Comparison of ENCODE assay signal across 11 cellular contexts in the genomic region with DNA sequence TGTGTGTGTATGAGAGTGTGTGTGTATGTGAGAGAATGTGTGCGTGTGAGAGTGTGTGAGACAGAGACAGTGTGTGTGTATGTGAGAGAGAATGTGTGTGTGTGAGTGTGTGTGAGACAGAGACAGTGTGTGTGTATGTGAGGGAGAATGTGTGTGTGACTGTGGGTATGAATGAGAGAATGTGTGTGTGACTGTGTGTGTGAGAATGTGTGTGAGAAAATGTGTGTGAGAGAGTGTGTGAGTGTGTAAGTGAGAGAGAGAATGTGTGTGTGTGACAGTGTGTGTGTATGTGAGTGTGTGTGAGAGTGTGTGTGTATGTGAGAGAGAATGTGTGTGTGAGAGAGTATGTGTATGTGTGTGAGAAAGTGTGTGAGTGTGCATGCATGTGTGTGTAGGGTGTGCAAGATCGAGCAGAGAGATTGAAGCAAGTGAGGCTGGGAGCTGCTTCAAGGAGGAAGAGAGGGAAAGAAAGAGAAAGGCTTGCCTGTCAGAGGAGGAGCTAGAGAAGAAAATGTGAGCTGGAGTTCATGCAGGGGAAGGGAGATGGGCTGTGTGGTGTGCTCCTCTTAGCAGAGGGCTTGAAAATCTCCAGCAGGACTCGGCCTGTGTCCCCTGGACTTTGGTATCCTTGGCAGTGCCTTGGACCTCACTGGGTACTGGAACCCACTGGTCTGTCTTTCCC. TPM values are rescaled to one million over a fixed set of nuclear protein-coding genes. Genes with fewer than 3 reads are reported as not detected.
DNase-seq lines count a peak whose midpoint lies in the region; ATAC-seq, FAIRE-seq and TF ChIP-seq lines count a peak whose summit lies in the region.
"Had no signal": no experiment of that assay in that cellular context is flagged by ENCODE, and none has a peak within 500 bp of the region (broad histone marks: within the 10 kb centered on the region; RNA-seq: fewer than 3 reads in every experiment).

No MANE protein-coding gene starts in this region.

- no peaks in the 10 kb centered on the region for H3K79me2 ChIP-seq in GM23338 (replicated peaks; ENCODE audit: insufficient read depth)

- peaks cover 10% of the 10 kb centered on the region for H3K27me3 Mint-ChIP-seq in GM23338 (ENCODE audit: insufficient read depth, low read depth, poor library complexity)
- no peaks in the 10 kb centered on the region for H3K27me3 Mint-ChIP-seq in activated naive CD8-positive, alpha-beta T cell treated with anti-CD3 and anti-CD28 coated beads for 36 hours

- DNase-seq in A172 (ENCODE audit: low spot score), result peak; percentile 13
- no peak for DNase-seq in GM23338 (ENCODE audit: low spot score)
- DNase-seq in bronchial epithelial cell (ENCODE audit: low read depth), result no peak
- no peak for DNase-seq in substantia nigra (lab: John Stamatoyannopoulos, UW)
- no peak for DNase-seq in activated naive CD8-positive, alpha-beta T cell treated with anti-CD3 and anti-CD28 coated beads for 36 hours
- DNase-seq in H7, result no peak
- DNase-seq: activated CD8-positive, alpha-beta T cell treated with anti-CD3 and anti-CD28 coated beads, Interleukin-2, amount 10 ng/mL, durations not matched to agents 7 days and 5 days; activated naive CD4-positive, alpha-beta T cell treated with anti-CD3 and anti-CD28 coated beads, Interleukin-2, amount 50 U/mL, for 16 hours; NCI-H1694 treated with DMSO at 0.1 percent for 48 hours had no signal

- no peaks in the 10 kb centered on the region for H3K36me3 Mint-ChIP-seq in GM23338 (ENCODE audit: low read depth)
- no peaks in the 10 kb centered on the region for H3K36me3 Mint-ChIP-seq in activated naive CD8-positive, alpha-beta T cell treated with anti-CD3 and anti-CD28 coated beads for 36 hours

- H3K9me3 ChIP-seq in mucosa of rectum (ENCODE audit: control insufficient read depth in 2 of 2, low read length in 2 of 2), result no peaks in the 10 kb centered on the region

- TF ChIP-seq CTCF in GM23338 (conservative IDR thresholded peaks at IDR 0.05; ENCODE audit: low read depth in 2 of 2), result no peak
- TF ChIP-seq CTCF in bronchial epithelial cell (IDR thresholded peaks at IDR 0.05; ENCODE audit: insufficient read depth, low read length, severe bottlenecking), result no peak

- no peak overlapping the region for H3K4me2 ChIP-seq in GM23338

- no peak overlapping the region for H3K27ac Mint-ChIP-seq in GM23338
- no peak overlapping the region for H3K27ac Mint-ChIP-seq in activated naive CD8-positive, alpha-beta T cell treated with anti-CD3 and anti-CD28 coated beads for 36 hours
- H3K27ac Mint-ChIP-seq: activated CD8-positive, alpha-beta T cell treated with anti-CD3 and anti-CD28 coated beads, Interleukin-2, amount 10 ng/mL, durations not matched to agents 7 days and 5 days had no signal

- peak overlapping the region; percentile 97; the same call in 1 of the 2 replicates for H2AFZ ChIP-seq in GM23338

- H3K9me2 ChIP-seq in GM23338 (ENCODE audit: insufficient read depth), result no peaks in the 10 kb centered on the region

- H3K27me3 ChIP-seq in GM23338 (ENCODE audit: insufficient read depth) (no peaks in the 10 kb centered on the region), bronchial epithelial cell (ENCODE audit: control insufficient read depth, insufficient read depth, low read length) (peaks cover 4% of the 10 kb centered on the region), mucosa of rectum (ENCODE audit: control insufficient read depth in 2 of 2, insufficient read depth in 2 of 2, low read length in 2 of 2) (no peaks in the 10 kb centered on the region), H7 (ENCODE audit: control insufficient read depth, insufficient read depth, low read length) (no peaks in the 10 kb centered on the region)

- no peak overlapping the region for H3K4me3 Mint-ChIP-seq in GM23338
- H3K4me3 Mint-ChIP-seq in activated naive CD8-positive, alpha-beta T cell treated with anti-CD3 and anti-CD28 coated beads for 36 hours, result no peak overlapping the region
- H3K4me3 Mint-ChIP-seq: activated CD8-positive, alpha-beta T cell treated with anti-CD3 and anti-CD28 coated beads, Interleukin-2, amount 10 ng/mL, durations not matched to agents 7 days and 5 days had no signal

- ATAC-seq in GM23338, result no peak
- no peak for ATAC-seq in HG02840 (IDR thresholded peaks at IDR 0.05; ENCODE audit: low FRiP score, unreplicated experiment)
- ATAC-seq: activated CD8-positive, alpha-beta T cell treated with anti-CD3 and anti-CD28 coated beads, Interleukin-2, amount 10 ng/mL, durations not matched to agents 7 days and 5 days had no signal

- H4K20me1 ChIP-seq in GM23338 (replicated peaks; ENCODE audit: insufficient read depth), result no peaks in the 10 kb centered on the region

- H3K4me3 ChIP-seq in GM23338 (no peak overlapping the region), bronchial epithelial cell (ENCODE audit: low read depth, low read length) (no peak overlapping the region), mucosa of rectum (ENCODE audit: low read length in 2 of 2) (no peak overlapping the region), H7 (ENCODE audit: insufficient read depth, low read depth, low read length) (no peak overlapping the region)

- H3K36me3 ChIP-seq in GM23338 (ENCODE audit: insufficient read depth), result no peaks in the 10 kb centered on the region
- no peaks in the 10 kb centered on the region for H3K36me3 ChIP-seq in bronchial epithelial cell (ENCODE audit: control insufficient read depth, insufficient read depth, low read length)
- H3K36me3 ChIP-seq in mucosa of rectum (ENCODE audit: control insufficient read depth in 2 of 2, insufficient read depth in 2 of 2, low read length in 2 of 2), result no peaks in the 10 kb centered on the region
- no peaks in the 10 kb centered on the region for H3K36me3 ChIP-seq in H7 (replicated peaks; ENCODE audit: control insufficient read depth, insufficient read depth, low read length)

- 0 out of 2 replicates have a peak, but pooled peaks cover 6% of the 10 kb centered on the region for H3F3A ChIP-seq in GM23338 (replicated peaks; ENCODE audit: low read depth)

- H3K9ac ChIP-seq in mucosa of rectum (ENCODE audit: low read depth in 1 of 2, low read length in 2 of 2), result peak overlapping the region; percentile 18 to 60

- peaks cover 30% of the 10 kb centered on the region for H3K4me1 Mint-ChIP-seq in GM23338
- H3K4me1 Mint-ChIP-seq in activated naive CD8-positive, alpha-beta T cell treated with anti-CD3 and anti-CD28 coated beads for 36 hours, result peaks cover 8% of the 10 kb centered on the region

- FAIRE-seq in bronchial epithelial cell (lab: Jason Lieb, UNC), result peak; percentile 93

- H3K27ac ChIP-seq in GM23338 (ENCODE audit: low read depth), result no peak overlapping the region
- H3K27ac ChIP-seq in mucosa of rectum (ENCODE audit: low read depth in 2 of 2, low read length in 2 of 2), result peak overlapping the region; percentile 93 to 95
- no peak overlapping the region for H3K27ac ChIP-seq in substantia nigra (ENCODE audit: low read depth, low read length, poor library complexity, severe bottlenecking)

- H3K9me3 Mint-ChIP-seq in GM23338, result no peaks in the 10 kb centered on the region
- H3K9me3 Mint-ChIP-seq in activated naive CD8-positive, alpha-beta T cell treated with anti-CD3 and anti-CD28 coated beads for 36 hours, result no peaks in the 10 kb centered on the region

- H3K4me1 ChIP-seq in GM23338 (ENCODE audit: insufficient read depth) (peaks cover 16% of the 10 kb centered on the region; the same call in 1 of the 2 replicates), mucosa of rectum (ENCODE audit: control insufficient read depth in 2 of 2, insufficient read depth in 2 of 2, low read length in 2 of 2) (peaks cover 49 to 50% of the 10 kb centered on the region in 2 donors)

TF ChIP-seq in GM23338, 12 proteins besides CTCF, POLR2A, EP300 and RAD21 (continues in another document):
- TF ChIP-seq EZH2phosphoT487 (IDR thresholded peaks at IDR 0.05; ENCODE audit: unreplicated experiment) (no peak), ZNF114 (CRISPR knock-in tag; IDR thresholded peaks at IDR 0.05) (no peak), POLR2AphosphoS5 (IDR thresholded peaks at IDR 0.05; ENCODE audit: low read depth) (no peak), JUNB (IDR thresholded peaks at IDR 0.05; ENCODE audit: unreplicated experiment) (no peak), STAT1 (IDR thresholded peaks at IDR 0.05; ENCODE audit: unreplicated experiment) (no peak), CREB1 (CRISPR knock-in tag; IDR thresholded peaks at IDR 0.05; ENCODE audit: low read depth) (no peak), ZNF331 (CRISPR knock-in tag; IDR thresholded peaks at IDR 0.05; ENCODE audit: low read depth) (no peak)

RNA-seq across cellular contexts. Expression of a gene that starts 27.7 kb away (rescaled TPM):
- total RNA-seq in A172 (2014; rRNA removed; shearing (Covaris generic)), result 15.0 and 23.7 TPM in 2 replicates
- total RNA-seq in GM23338 (2014; rRNA removed; shearing (Covaris generic)), result 33.4 and 43.9 TPM in 2 replicates
- polyA plus RNA-seq in GM23338 (2016; fragmentation: Nextera tagmentation; extraction: Ambion mirVana), result 22.5 and 23.5 TPM in 2 replicates
- 1.8 and 4.9 TPM in 2 replicates for total RNA-seq in bronchial epithelial cell
- 10 to 100 TPM; 12.5 to 14.0 TPM for total RNA-seq in activated naive CD8-positive, alpha-beta T cell treated with anti-CD3 and anti-CD28 coated beads for 36 hours
- 34.6 and 46.9 TPM in 2 replicates for total RNA-seq in H7 (2014; rRNA removed; shearing (Covaris generic))

Comparison
In these comparisons a context has a peak if more than half of its experiments do, and no peak if none do; other contexts are left out.
1. H3K27ac ChIP-seq: peak in mucosa of rectum (2 of 2); none in GM23338 (single experiment) and substantia nigra (single experiment).